19 cellular contexts compared by ENCODE assay signal in genomic region chr2:143839456-143839855, GRCh38.
"Had no signal": no experiment of that assay in that cellular context is flagged by ENCODE, and none has a peak within 500 bp of the region (broad histone marks: within the 10 kb centered on the region; RNA-seq: fewer than 3 reads in every experiment).

No MANE protein-coding gene starts in this region.

- H3K27me3 ChIP-seq: heart right ventricle, neural progenitor cell, testis, tibial artery had no signal

- H3K36me3 ChIP-seq: gastrocnemius medialis, heart right ventricle, lower lobe of right lung, neural progenitor cell, spleen, tibial artery had no signal

- H3K4me3 ChIP-seq: gastrocnemius medialis, heart right ventricle, lower lobe of right lung, neural progenitor cell, spleen, testis, tibial artery had no signal

- H3K4me2 ChIP-seq: neural progenitor cell had no signal

- H3K9me3 ChIP-seq: gastrocnemius medialis, lower lobe of right lung, spleen, testis, tibial artery had no signal

- H3K9ac ChIP-seq: neural progenitor cell, parathyroid adenoma had no signal

- H2AFZ ChIP-seq: neural progenitor cell, parathyroid adenoma had no signal

- H3K4me1 ChIP-seq: gastrocnemius medialis, lower lobe of right lung, neural progenitor cell, parathyroid adenoma, spleen, testis, tibial artery had no signal

- H3K79me2 ChIP-seq: parathyroid adenoma had no signal

- H3K27ac ChIP-seq: gastrocnemius medialis, heart right ventricle, lower lobe of right lung, neural progenitor cell, parathyroid adenoma, spleen, testis, tibial artery had no signal

- DNase-seq: cortex of kidney; effector memory CD8-positive, alpha-beta T cell; gastrocnemius medialis; heart right ventricle; hypothalamus; immature natural killer cell; left ventricle myocardium superior; lower lobe of right lung; naive thymus-derived CD4-positive, alpha-beta T cell; spleen; stimulated activated CD4-positive, alpha-beta T cell treated with anti-CD3 and anti-CD28 coated beads, Interleukin-4, amount 100 ng/mL, for 4 hours; stimulated activated naive CD8-positive, alpha-beta T cell treated with anti-CD3 and anti-CD28 coated beads, Interleukin-15, Interleukin-2, amounts not matched to agents 100 U/mL and 50 U/mL, for 24 hours; substantia nigra; testis; tibial artery had no signal

- FAIRE-seq: endometrium, keratinocyte had no signal
